Comparison of ENCODE assay signal across 9 cellular contexts in genomic region chr20:23397961-23398360, GRCh38. TPM values are rescaled to one million over a fixed set of nuclear protein-coding genes. Genes with fewer than 3 reads are reported as not detected.
DNase-seq lines count a peak whose midpoint lies in the region; ATAC-seq, FAIRE-seq and TF ChIP-seq lines count a peak whose summit lies in the region.
"Had no signal": no experiment of that assay in that cellular context is flagged by ENCODE, and none has a peak within 500 bp of the region (broad histone marks: within the 10 kb centered on the region; RNA-seq: fewer than 3 reads in every experiment).

No MANE protein-coding gene starts in this region.

- H3K27me3 Mint-ChIP-seq in naive thymus-derived CD4-positive, alpha-beta T cell = no peaks in the 10 kb centered on the region
- no peaks in the 10 kb centered on the region for H3K27me3 Mint-ChIP-seq in Caco-2 (ENCODE audit: insufficient read depth, unreplicated experiment)

- DNase-seq in GF-D8 (lab: John Stamatoyannopoulos, UW) (peak; percentile 41), RCC 7860 (ENCODE audit: low spot score) (peak; percentile 38), dermis microvascular lymphatic vessel endothelial cell (ENCODE audit: low read depth in 2 of 2) (peak; percentile 50 to 85), Caco-2 (no peak), DMS 273 (lab: John Stamatoyannopoulos, UW; ENCODE audit: unreplicated experiment) (no peak)
- DNase-seq in naive thymus-derived CD4-positive, alpha-beta T cell = no peak
- DNase-seq: NCI-H774 had no signal

- H3K36me3 ChIP-seq in naive thymus-derived CD4-positive, alpha-beta T cell (ENCODE audit: control insufficient read depth in 2 of 3, insufficient read depth in 3 of 3, low read length in 3 of 3) = peaks cover 0 to 31% (median 0%) of the 10 kb centered on the region in 3 experiments
- H3K36me3 ChIP-seq in Caco-2 (ENCODE audit: control insufficient read depth, insufficient read depth, low read length) = peaks cover 2% of the 10 kb centered on the region; the same call in 1 of the 2 replicates

- CTCF ChIA-PET in naive thymus-derived CD4-positive, alpha-beta T cell (lab: Charles Lee) = interaction anchor here (0.6 kb wide), 1 partner anchor 13 kb away, joined by 3 read pairs; no protein-coding TSS in a partner anchor
- CTCF ChIA-PET in Caco-2 (lab: Charles Lee) = no interaction called here

- peak; percentile 70 for FAIRE-seq in RCC 7860 (lab: Jason Lieb, UNC)

- no peaks in the 10 kb centered on the region for H3K9me3 ChIP-seq in naive thymus-derived CD4-positive, alpha-beta T cell (ENCODE audit: control insufficient read depth in 2 of 3, low read length in 3 of 3)
- H3K9me3 ChIP-seq in Caco-2 = no peaks in the 10 kb centered on the region

- H3K4me1 ChIP-seq in naive thymus-derived CD4-positive, alpha-beta T cell (ENCODE audit: control insufficient read depth in 2 of 2, insufficient read depth in 2 of 2, low read length in 2 of 2) = no peaks in the 10 kb centered on the region
- no peaks in the 10 kb centered on the region for H3K4me1 ChIP-seq in Caco-2

- intact Hi-C loops in naive thymus-derived CD4-positive, alpha-beta T cell (cut with micrococcal nuclease) = no loop called here
- intact Hi-C loops in Caco-2 (cut with micrococcal nuclease; ENCODE audit: unreplicated experiment) = no loop called here

- ATAC-seq in naive thymus-derived CD4-positive, alpha-beta T cell = no peak
- no peak for ATAC-seq in GM18868 (IDR thresholded peaks at IDR 0.05; ENCODE audit: unreplicated experiment)
- ATAC-seq in HG03095 (IDR thresholded peaks at IDR 0.05; ENCODE audit: unreplicated experiment) = no peak

- peak overlapping the region in 3 of 9 donors; percentile 63 to 85 (median 81) for H3K27ac Mint-ChIP-seq in naive thymus-derived CD4-positive, alpha-beta T cell
- no peak overlapping the region for H3K27ac Mint-ChIP-seq in Caco-2 (ENCODE audit: unreplicated experiment)

- H3K4me3 Mint-ChIP-seq in naive thymus-derived CD4-positive, alpha-beta T cell = peak overlapping the region in 1 of 10 donors; percentile 82
- H3K4me3 Mint-ChIP-seq in Caco-2 (ENCODE audit: unreplicated experiment) = no peak overlapping the region

- TF ChIP-seq CTCF in Caco-2 (IDR thresholded peaks at IDR 0.05; ENCODE audit: insufficient read depth in 1 of 2, low read depth in 1 of 2, low read length in 1 of 2, severe bottlenecking in 1 of 2, unreplicated experiment in 1 of 2) = no peak

- H3K36me3 Mint-ChIP-seq in naive thymus-derived CD4-positive, alpha-beta T cell = peaks cover 19 to 46% (median 26%) of the 10 kb centered on the region in 5 donors
- H3K36me3 Mint-ChIP-seq in Caco-2 (ENCODE audit: insufficient read depth, unreplicated experiment) = peaks cover 6% of the 10 kb centered on the region

- no peaks in the 10 kb centered on the region for H3K9me3 Mint-ChIP-seq in naive thymus-derived CD4-positive, alpha-beta T cell
- no peaks in the 10 kb centered on the region for H3K9me3 Mint-ChIP-seq in Caco-2 (ENCODE audit: unreplicated experiment)

- H3K4me3 ChIP-seq in naive thymus-derived CD4-positive, alpha-beta T cell (ENCODE audit: low read length) = no peak overlapping the region
- no peak overlapping the region for H3K4me3 ChIP-seq in Caco-2 (ENCODE audit: low read depth, low read length)

- peaks cover 6 to 64% (median 7%) of the 10 kb centered on the region in 7 donors for H3K4me1 Mint-ChIP-seq in naive thymus-derived CD4-positive, alpha-beta T cell
- H3K4me1 Mint-ChIP-seq in Caco-2 (ENCODE audit: low read depth, unreplicated experiment) = no peaks in the 10 kb centered on the region

- POLR2A ChIA-PET in naive thymus-derived CD4-positive, alpha-beta T cell (lab: Charles Lee) = no interaction called here
- POLR2A ChIA-PET in Caco-2 (lab: Charles Lee) = no interaction called here

- no TSS peak for BruUV-seq in Caco-2 (replicated peaks; lab: Mats Ljungman, UMichigan)

- H3K27ac ChIP-seq in naive thymus-derived CD4-positive, alpha-beta T cell (ENCODE audit: low read depth, low read length) = peak overlapping the region; percentile 9

- no peaks in the 10 kb centered on the region for H3K27me3 ChIP-seq in naive thymus-derived CD4-positive, alpha-beta T cell (ENCODE audit: control insufficient read depth in 2 of 2, insufficient read depth in 2 of 2, low read length in 2 of 2)
- H3K27me3 ChIP-seq in Caco-2 (replicated peaks; ENCODE audit: control insufficient read depth, insufficient read depth, low read length) = no peaks in the 10 kb centered on the region

RNA-seq across cellular contexts. Expression of gene NAPB, which starts 23.3 kb away (rescaled TPM):
- total RNA-seq in dermis microvascular lymphatic vessel endothelial cell (4.7 and 5.8 TPM in 2 replicates), Caco-2 (2022) (9.4 and 10.1 TPM in 2 replicates)
- total RNA-seq in naive thymus-derived CD4-positive, alpha-beta T cell = 10 to 100 TPM; 11.4 to 20.4 (median 16.2) TPM
- 1 to 10 TPM; 5.5 to 7.9 TPM for polyA plus RNA-seq in naive thymus-derived CD4-positive, alpha-beta T cell

RNA-seq across cellular contexts. Expression of gene GZF1, which starts 36.0 kb away (rescaled TPM):
- total RNA-seq in dermis microvascular lymphatic vessel endothelial cell (14.6 and 22.5 TPM in 2 replicates), Caco-2 (2022) (18.4 and 20.6 TPM in 2 replicates)
- total RNA-seq in naive thymus-derived CD4-positive, alpha-beta T cell = 10 to 100 TPM; 11.4 to 44.0 (median 19.6) TPM
- polyA plus RNA-seq in naive thymus-derived CD4-positive, alpha-beta T cell = 1 to 10 TPM; 1.4 to 7.8 TPM

RNA-seq across cellular contexts. Expression of gene CSTL1, which starts 41.5 kb away (rescaled TPM):
- total RNA-seq in dermis microvascular lymphatic vessel endothelial cell = not detected in 2 replicates
- total RNA-seq in naive thymus-derived CD4-positive, alpha-beta T cell = not detected
- not detected for polyA plus RNA-seq in naive thymus-derived CD4-positive, alpha-beta T cell
- total RNA-seq in Caco-2 (2022) = 0.91 and 0.93 TPM in 2 replicates

RNA-seq across cellular contexts. Expression of gene NXT1, which starts 47.4 kb away (rescaled TPM):
- 26.6 and 29.3 TPM in 2 replicates for total RNA-seq in dermis microvascular lymphatic vessel endothelial cell
- total RNA-seq in naive thymus-derived CD4-positive, alpha-beta T cell = 10 to 100 TPM; 20.1 to 63.4 (median 39.7) TPM
- polyA plus RNA-seq in naive thymus-derived CD4-positive, alpha-beta T cell = 10 to 100 TPM; 50.3 to 71.8 TPM
- total RNA-seq in Caco-2 (2022) = 33.6 and 34.1 TPM in 2 replicates

RNA-seq across cellular contexts. Expression of gene CST11, which starts 54.7 kb away (rescaled TPM):
- total RNA-seq in dermis microvascular lymphatic vessel endothelial cell (not detected in 2 replicates), Caco-2 (2022) (not detected in 2 replicates)
- total RNA-seq in naive thymus-derived CD4-positive, alpha-beta T cell = not detected
- not detected for polyA plus RNA-seq in naive thymus-derived CD4-positive, alpha-beta T cell

Comparison
In these comparisons a context has a peak if more than half of its experiments do, and no peak if none do; other contexts are left out.
1. DNase-seq: peak in GF-D8 (single experiment), RCC 7860 (single experiment) and dermis microvascular lymphatic vessel endothelial cell (2 of 2); none in naive thymus-derived CD4-positive, alpha-beta T cell (0 of 9), Caco-2 (0 of 2) and DMS 273 (single experiment).